In genomic region chr15:97692317-97693015, GRCh38 we compare ENCODE assay signal across 12 cellular contexts.
DNase-seq lines count a peak whose midpoint lies in the region; ATAC-seq and TF ChIP-seq lines count a peak whose summit lies in the region.
"Had no signal": no experiment of that assay in that cellular context is flagged by ENCODE, and none has a peak within 500 bp of the region (broad histone marks: within the 10 kb centered on the region; RNA-seq: fewer than 3 reads in every experiment).

No MANE protein-coding gene starts in this region.

- H3K4me3 ChIP-seq in GM23338 (no peak overlapping the region), neuronal stem cell (ENCODE audit: low read length in 2 of 2) (no peak overlapping the region), coronary artery (no peak overlapping the region), GM23248 (no peak overlapping the region)
- H3K4me3 ChIP-seq: MG63 had no signal

- no peaks in the 10 kb centered on the region for H3F3A ChIP-seq in GM23338 (replicated peaks; ENCODE audit: low read depth)
- no peaks in the 10 kb centered on the region for H3F3A ChIP-seq in GM23248 (ENCODE audit: insufficient read depth)

- TF ChIP-seq CTCF in GM23338 (conservative IDR thresholded peaks at IDR 0.05; ENCODE audit: low read depth in 2 of 2) (no peak), coronary artery (IDR thresholded peaks at IDR 0.05) (no peak)

- H3K79me2 ChIP-seq in GM23338 (replicated peaks; ENCODE audit: insufficient read depth) (no peaks in the 10 kb centered on the region), GM23248 (ENCODE audit: insufficient read depth) (no peaks in the 10 kb centered on the region)

- no peak overlapping the region for H4K91ac ChIP-seq in neuronal stem cell (ENCODE audit: low read depth, low read length, poor library complexity)

- no peaks in the 10 kb centered on the region for H3K4me1 ChIP-seq in GM23338 (ENCODE audit: insufficient read depth)
- H3K4me1 ChIP-seq in neuronal stem cell (ENCODE audit: control insufficient read depth in 2 of 2, insufficient read depth in 1 of 2, low read depth in 1 of 2, low read length in 2 of 2) = peaks cover 0 to 3% of the 10 kb centered on the region in 2 donors
- no peaks in the 10 kb centered on the region for H3K4me1 ChIP-seq in GM23248 (ENCODE audit: insufficient read depth)

- H2BK12ac ChIP-seq in neuronal stem cell (ENCODE audit: low read length) = no peak overlapping the region

- H2AFZ ChIP-seq in GM23338 = peak overlapping the region; percentile 38
- H2AFZ ChIP-seq in neuronal stem cell (ENCODE audit: low read length) = no peak overlapping the region
- no peak overlapping the region for H2AFZ ChIP-seq in GM23248

- H3K4ac ChIP-seq in neuronal stem cell (ENCODE audit: low read length) = no peak overlapping the region

- H3K36me3 ChIP-seq in GM23338 (ENCODE audit: insufficient read depth) (no peaks in the 10 kb centered on the region), neuronal stem cell (replicated peaks in 1 of 2; ENCODE audit: control insufficient read depth in 2 of 2, insufficient read depth in 2 of 2, low read length in 2 of 2) (no peaks in the 10 kb centered on the region), GM23248 (ENCODE audit: low read depth) (no peaks in the 10 kb centered on the region)
- H3K36me3 ChIP-seq: MG63 had no signal

- H4K20me1 ChIP-seq in GM23338 (replicated peaks; ENCODE audit: insufficient read depth) (no peaks in the 10 kb centered on the region), GM23248 (ENCODE audit: insufficient read depth) (no peaks in the 10 kb centered on the region)

- H3K18ac ChIP-seq in neuronal stem cell (ENCODE audit: low read length) = peak overlapping the region; percentile 11

- H3K9ac ChIP-seq in neuronal stem cell (ENCODE audit: low read depth, low read length, poor library complexity) (no peak overlapping the region), GM23248 (no peak overlapping the region)

- no peak for ATAC-seq in GM23338

- no peak overlapping the region for H2BK5ac ChIP-seq in neuronal stem cell (ENCODE audit: low read length)

- H2BK15ac ChIP-seq in neuronal stem cell (ENCODE audit: low read length) = no peak overlapping the region

- H3K9me3 ChIP-seq in neuronal stem cell (replicated peaks in 1 of 2; ENCODE audit: control insufficient read depth in 2 of 2, insufficient read depth in 1 of 2, low read depth in 1 of 2, low read length in 2 of 2) (no peaks in the 10 kb centered on the region), GM23248 (ENCODE audit: low read depth) (no peaks in the 10 kb centered on the region)
- H3K9me3 ChIP-seq: MG63 had no signal

- no CpG with 5 or more reads among the region's 17 CpGs for WGBS in neuronal stem cell (ENCODE audit: extremely low coverage in 2 of 2, insufficient read length in 2 of 2, insufficient replicate concordance in 1 of 2), 2 donors
- WGBS in GM23248 (ENCODE audit: low coverage in 1 of 2, low lambda C conversion rate in 2 of 2, missing lambda C conversion rate in 2 of 2), 2 experiments = 19 to 21% methylated on average over 17 of the region's 17 CpGs

- no peak overlapping the region for H2AK5ac ChIP-seq in neuronal stem cell (ENCODE audit: low read depth, low read length)

- no peak overlapping the region for H2BK120ac ChIP-seq in neuronal stem cell (ENCODE audit: low read depth, low read length)

- no peak overlapping the region for H3K4me2 ChIP-seq in GM23338
- H3K4me2 ChIP-seq in neuronal stem cell (ENCODE audit: insufficient read depth, low read length, poor library complexity, severe bottlenecking) = no peak overlapping the region
- no peak overlapping the region for H3K4me2 ChIP-seq in GM23248 (ENCODE audit: unreplicated experiment)

- H3K23ac ChIP-seq in neuronal stem cell (ENCODE audit: low read depth, low read length, poor library complexity) = no peak overlapping the region

- H3K27me3 ChIP-seq in GM23338 (ENCODE audit: insufficient read depth) (no peaks in the 10 kb centered on the region), neuronal stem cell (ENCODE audit: control insufficient read depth in 3 of 3, insufficient read depth in 3 of 3, low read depth in 1 of 3, low read length in 3 of 3) (no peaks in the 10 kb centered on the region), GM23248 (replicated peaks; ENCODE audit: insufficient read depth) (no peaks in the 10 kb centered on the region)
- H3K27me3 ChIP-seq: MG63 had no signal

- no peaks in the 10 kb centered on the region for H3K4me1 Mint-ChIP-seq in GM23338
- H3K4me1 Mint-ChIP-seq: activated CD4-positive, alpha-beta T cell treated with anti-CD3 and anti-CD28 coated beads, Interleukin-2, amount 10 ng/mL, durations not matched to agents 7 days and 5 days had no signal

- H3K9me2 ChIP-seq in GM23338 (ENCODE audit: insufficient read depth) = no peaks in the 10 kb centered on the region
- H3K9me2 ChIP-seq in GM23248 (ENCODE audit: insufficient read depth) = no peaks in the 10 kb centered on the region

- 0 out of 2 replicates have a peak overlapping the region, but pooled peaks have one; percentile 34 for H3K27ac Mint-ChIP-seq in GM23338
- H3K27ac Mint-ChIP-seq: activated CD4-positive, alpha-beta T cell treated with anti-CD3 and anti-CD28 coated beads, Interleukin-2, amount 10 ng/mL, durations not matched to agents 7 days and 5 days had no signal

- DNase-seq in GM23338 (ENCODE audit: low spot score) (no peak), NCI-H524 (lab: John Stamatoyannopoulos, UW) (peak; percentile 95 to 99), anterior cingulate cortex (lab: John Stamatoyannopoulos, UW) (peak in 44 of 58 donors; percentile 4 to 90 (median 44)), neuronal stem cell (ENCODE audit: low spot score) (no peak), DMS 273 treated with DMSO at 0.1 percent for 48 hours (lab: John Stamatoyannopoulos, UW) (no peak), coronary artery (ENCODE audit: low spot score) (no peak), putamen (ENCODE audit: low spot score) (no peak), GM23248 (no peak)
- DNase-seq: activated CD4-positive, alpha-beta T cell treated with anti-CD3 and anti-CD28 coated beads, Interleukin-2, amount 10 ng/mL, durations not matched to agents 7 days and 5 days; kidney; stimulated activated CD4-positive, alpha-beta T cell treated with anti-CD3 and anti-CD28 coated beads, Interleukin-12 subunit alpha, Interleukin-12 subunit beta, amount 100 ng/mL, for 4 hours had no signal

- no peaks in the 10 kb centered on the region for H3K9me3 Mint-ChIP-seq in GM23338
- H3K9me3 Mint-ChIP-seq: activated CD4-positive, alpha-beta T cell treated with anti-CD3 and anti-CD28 coated beads, Interleukin-2, amount 10 ng/mL, durations not matched to agents 7 days and 5 days had no signal

- H3K4me3 Mint-ChIP-seq in GM23338 = no peak overlapping the region
- H3K4me3 Mint-ChIP-seq: activated CD4-positive, alpha-beta T cell treated with anti-CD3 and anti-CD28 coated beads, Interleukin-2, amount 10 ng/mL, durations not matched to agents 7 days and 5 days had no signal

- H3K36me3 Mint-ChIP-seq in GM23338 (ENCODE audit: low read depth) = no peaks in the 10 kb centered on the region

- no peaks in the 10 kb centered on the region for H3K79me1 ChIP-seq in neuronal stem cell (ENCODE audit: low read depth, low read length)

- H3K27me3 Mint-ChIP-seq in GM23338 (ENCODE audit: insufficient read depth, low read depth, poor library complexity) = peaks cover 3% of the 10 kb centered on the region
- H3K27me3 Mint-ChIP-seq: activated CD4-positive, alpha-beta T cell treated with anti-CD3 and anti-CD28 coated beads, Interleukin-2, amount 10 ng/mL, durations not matched to agents 7 days and 5 days had no signal

- in situ Hi-C loops in GM23248 (cut with MboI) = no loop called here

- H3K27ac ChIP-seq in GM23338 (ENCODE audit: low read depth) (no peak overlapping the region), neuronal stem cell (replicated peaks; ENCODE audit: low read length) (no peak overlapping the region), coronary artery (no peak overlapping the region), GM23248 (no peak overlapping the region)

- H4K8ac ChIP-seq in neuronal stem cell (ENCODE audit: low read depth, low read length) = no peak overlapping the region

- no peak overlapping the region for H3K14ac ChIP-seq in neuronal stem cell (ENCODE audit: low read length)

TF ChIP-seq in GM23338, 12 proteins besides CTCF, POLR2A, EP300 and RAD21:
- no peak for TF ChIP-seq REST (IDR thresholded peaks at IDR 0.05; ENCODE audit: unreplicated experiment)
- TF ChIP-seq POLR2AphosphoS5 (IDR thresholded peaks at IDR 0.05; ENCODE audit: low read depth) = no peak
- no peak for TF ChIP-seq ZNF331 (CRISPR knock-in tag; IDR thresholded peaks at IDR 0.05; ENCODE audit: low read depth)
- no peak for TF ChIP-seq ZNF114 (CRISPR knock-in tag; IDR thresholded peaks at IDR 0.05)
- TF ChIP-seq CREB1 (CRISPR knock-in tag; IDR thresholded peaks at IDR 0.05; ENCODE audit: low read depth) = no peak
- TF ChIP-seq JUNB (IDR thresholded peaks at IDR 0.05; ENCODE audit: unreplicated experiment) = no peak
- no peak for TF ChIP-seq NANOG (IDR thresholded peaks at IDR 0.05; ENCODE audit: borderline replicate concordance)
- TF ChIP-seq EZH2phosphoT487 (IDR thresholded peaks at IDR 0.05; ENCODE audit: unreplicated experiment) = no peak

Comparison
In these comparisons a context has a peak if more than half of its experiments do, and no peak if none do; other contexts are left out.
1. DNase-seq: peak in NCI-H524 (2 of 2) and anterior cingulate cortex (44 of 58); none in GM23338 (single experiment), neuronal stem cell (single experiment), DMS 273 treated with DMSO at 0.1 percent for 48 hours (single experiment), coronary artery (single experiment), putamen (single experiment) and GM23248 (single experiment).